Comparison of ENCODE assay signal across 19 cellular contexts in the genomic region with DNA sequence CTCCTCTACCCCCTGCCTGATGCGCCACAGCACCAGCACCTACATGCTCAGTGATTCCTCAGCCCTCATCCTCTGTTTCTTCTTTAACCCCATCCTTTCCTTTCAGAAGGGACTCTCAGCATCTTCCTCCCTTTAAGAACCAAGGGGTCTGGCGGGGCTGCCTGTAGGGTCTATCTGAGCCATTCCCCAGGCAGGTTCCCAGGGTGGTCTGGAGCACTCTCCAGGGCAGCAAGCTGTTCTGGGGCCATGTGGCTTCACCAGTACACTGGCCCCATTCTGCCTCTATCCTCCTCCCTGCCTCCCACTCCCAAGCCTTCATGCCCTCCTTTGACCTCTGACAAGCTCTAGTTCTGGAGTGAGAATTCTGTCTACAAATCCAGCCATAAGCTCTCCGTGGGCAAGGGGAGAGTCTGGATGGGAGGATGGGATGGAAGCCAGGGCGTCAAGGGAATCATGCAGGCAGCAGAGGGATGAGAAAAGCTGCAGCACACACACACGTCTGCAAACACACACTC. TPM values are rescaled to one million over a fixed set of nuclear protein-coding genes. Genes with fewer than 3 reads are reported as not detected.
"Had no signal": no experiment of that assay in that cellular context is flagged by ENCODE, and none has a peak within 500 bp of the region (broad histone marks: within the 10 kb centered on the region; RNA-seq: fewer than 3 reads in every experiment).

No MANE protein-coding gene starts in this region.

- H3K4me1 Mint-ChIP-seq: neural crest cell had no signal

- H3K27ac Mint-ChIP-seq: naive thymus-derived CD8-positive, alpha-beta T cell had no signal

- H3K27me3 ChIP-seq: colonic mucosa, heart left ventricle, thyroid gland, upper lobe of right lung had no signal

- H3K4me1 ChIP-seq: colonic mucosa, sigmoid colon, thyroid gland, upper lobe of right lung had no signal

- ATAC-seq: esophagus mucosa; heart left ventricle; mucosa of descending colon; naive thymus-derived CD8-positive, alpha-beta T cell; upper lobe of right lung had no signal

- H3K9me3 Mint-ChIP-seq: naive thymus-derived CD8-positive, alpha-beta T cell; neural crest cell had no signal

- H3K27ac ChIP-seq: colonic mucosa, heart left ventricle, sigmoid colon, skin epidermis, thyroid gland, upper lobe of right lung had no signal

- H3K36me3 ChIP-seq: colonic mucosa, heart left ventricle, sigmoid colon, thyroid gland, upper lobe of right lung had no signal

- H3K4me3 Mint-ChIP-seq: naive thymus-derived CD8-positive, alpha-beta T cell; neural crest cell had no signal

- DNase-seq: colonic mucosa; effector CD8-positive, alpha-beta T cell; heart left ventricle; hypothalamus; kidney glomerular epithelial cell; mammary epithelial cell; mucosa of descending colon; naive thymus-derived CD8-positive, alpha-beta T cell; sigmoid colon; stimulated activated CD4-positive, alpha-beta T cell treated with anti-CD3 and anti-CD28 coated beads, Interleukin-2, amount 100 ng/mL, for 48 hours; stimulated activated naive CD4-positive, alpha-beta T cell treated with Interleukin-2 at 50 U/mL for 16 hours; thyroid gland; upper lobe of right lung had no signal

- H3K36me3 Mint-ChIP-seq: naive thymus-derived CD8-positive, alpha-beta T cell had no signal

- H3K4me3 ChIP-seq: colonic mucosa, heart left ventricle, mucosa of descending colon, sigmoid colon, skin epidermis, thyroid gland, upper lobe of right lung had no signal

- FAIRE-seq: endometrium, frontal cortex, islet of Langerhans had no signal

- H3K9me3 ChIP-seq: colonic mucosa, heart left ventricle, mucosa of descending colon, sigmoid colon, thyroid gland, upper lobe of right lung had no signal

RNA-seq across cellular contexts. Expression of gene BATF3, which starts 10.4 kb away (rescaled TPM):
- total RNA-seq: mammary epithelial cell, neural crest cell had no signal
